ENCODE assay signal across 17 cellular contexts in the genomic region with DNA sequence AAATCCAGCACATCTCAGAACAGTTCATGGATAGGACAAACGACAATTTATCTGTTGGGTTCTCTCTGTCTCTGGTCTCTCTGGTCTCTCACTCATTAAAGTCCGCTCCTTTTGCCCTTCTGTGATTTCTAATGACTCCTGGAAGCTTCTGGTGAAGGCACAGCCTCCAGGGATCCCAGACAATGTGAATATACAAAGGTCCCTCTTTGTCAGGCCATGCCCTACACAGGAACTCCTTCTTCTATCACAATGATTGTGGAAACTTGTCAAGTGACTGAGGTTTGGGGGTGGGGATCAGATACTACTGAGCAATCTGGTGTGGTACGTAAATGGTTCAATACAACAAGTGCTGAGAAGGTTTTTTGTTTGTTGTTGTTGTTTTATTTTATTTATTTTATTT.
"Had no signal": no experiment of that assay in that cellular context is flagged by ENCODE, and none has a peak within 500 bp of the region (broad histone marks: within the 10 kb centered on the region; RNA-seq: fewer than 3 reads in every experiment).

No MANE protein-coding gene starts in this region.

- H3K9ac ChIP-seq: SK-N-SH had no signal

- H3K4me2 ChIP-seq: SK-N-SH had no signal

- ATAC-seq: activated T-cell treated with anti-CD3 and anti-CD28 coated beads, Interleukin-2, amount 50 U/mL, for 72 hours; esophagus mucosa; pancreas; T-cell had no signal

- H3K4me1 ChIP-seq: adrenal gland, pancreas, uterus had no signal

- H3K9me3 Mint-ChIP-seq: T-cell had no signal

- H3K9me3 ChIP-seq: adrenal gland, pancreas, SK-N-SH, uterus had no signal

- H3K27me3 Mint-ChIP-seq: T-cell had no signal

- H3K27ac Mint-ChIP-seq: activated T-cell treated with anti-CD3 and anti-CD28 coated beads, Interleukin-2, amount 50 U/mL, for 72 hours had no signal

- H3K36me3 Mint-ChIP-seq: T-cell had no signal

- DNase-seq: activated CD4-positive, alpha-beta T cell treated with anti-CD3 and anti-CD28 coated beads, Interleukin-2, amount 50 U/mL, for 4 hours; activated CD4-positive, CD25-positive, alpha-beta regulatory T cell treated with anti-CD3 and anti-CD28 coated beads, Interleukin-2, amount 50 U/mL, for 72 hours; activated gamma-delta T cell treated with Interleukin-2 at 50 U/mL for 16 hours; activated T-cell treated with anti-CD3 and anti-CD28 coated beads, Interleukin-2, amount 50 U/mL, for 72 hours; adrenal gland; dorsolateral prefrontal cortex; glutamatergic neuron; hypothalamus; kidney glomerular epithelial cell; pancreas; SK-N-SH; stimulated activated CD4-positive, alpha-beta T cell treated with anti-CD3 and anti-CD28 coated beads, Interleukin-1b, Interleukin-23, amount 100 ng/mL, for 48 hours; T-cell; T1000; uterus had no signal

- H3K27ac ChIP-seq: adrenal gland, cardiac muscle cell, dorsolateral prefrontal cortex, pancreas, uterus had no signal

- H3K36me3 ChIP-seq: adrenal gland, cardiac muscle cell, pancreas, uterus had no signal

- H3K27me3 ChIP-seq: adrenal gland, cardiac muscle cell, dorsolateral prefrontal cortex, pancreas, uterus had no signal

- H3K4me3 ChIP-seq: adrenal gland, cardiac muscle cell, dorsolateral prefrontal cortex, pancreas, uterus had no signal

- H3K4me3 Mint-ChIP-seq: activated T-cell treated with anti-CD3 and anti-CD28 coated beads, Interleukin-2, amount 50 U/mL, for 72 hours; T-cell had no signal
